8 cellular contexts compared by ENCODE assay signal in the genomic region with DNA sequence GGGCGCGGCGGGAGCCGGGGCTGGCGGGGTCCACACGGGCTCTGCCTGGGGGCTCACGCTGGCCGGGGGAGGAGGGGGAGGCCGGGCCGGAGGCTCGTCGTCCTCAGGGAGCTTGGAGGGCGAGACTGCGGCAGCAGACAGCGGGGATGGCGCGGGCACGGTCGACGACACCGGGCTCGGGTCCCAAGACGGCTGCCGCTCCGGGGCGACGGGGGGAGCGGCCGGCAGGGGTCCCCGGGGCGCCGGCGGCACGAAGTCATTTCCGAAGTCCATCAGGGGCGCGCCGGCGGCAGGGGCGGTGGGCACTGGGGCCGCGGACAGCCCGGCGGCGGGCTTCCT. TPM values are rescaled to one million over a fixed set of nuclear protein-coding genes. Genes with fewer than 3 reads are reported as not detected.
DNase-seq lines count a peak whose midpoint lies in the region; ATAC-seq and TF ChIP-seq lines count a peak whose summit lies in the region.

No MANE protein-coding gene starts in this region.

- H3K4me3 Mint-ChIP-seq in T-helper 1 cell treated with Interleukin-12 subunit alpha and Interleukin-12 subunit beta and Interleukin-4 antibody, amounts not matched to agents 30 μg/mL and 1 μg/mL, for 36 hours: peak overlapping the region; percentile 99
- H3K4me3 Mint-ChIP-seq in endodermal cell: peak overlapping the region; percentile 99

- peaks cover 5% of the 10 kb centered on the region for H3K36me3 Mint-ChIP-seq in T-helper 1 cell treated with Interleukin-12 subunit alpha and Interleukin-12 subunit beta and Interleukin-4 antibody, amounts not matched to agents 30 μg/mL and 1 μg/mL, for 36 hours (ENCODE audit: low read depth)
- peaks cover 3% of the 10 kb centered on the region for H3K36me3 Mint-ChIP-seq in endodermal cell (ENCODE audit: low read depth)

- H3K27ac Mint-ChIP-seq in T-helper 1 cell treated with Interleukin-12 subunit alpha and Interleukin-12 subunit beta and Interleukin-4 antibody, amounts not matched to agents 30 μg/mL and 1 μg/mL, for 36 hours: peak overlapping the region; percentile 98
- H3K27ac Mint-ChIP-seq in endodermal cell: peak overlapping the region; percentile 95

- H3K27me3 Mint-ChIP-seq in T-helper 1 cell treated with Interleukin-12 subunit alpha and Interleukin-12 subunit beta and Interleukin-4 antibody, amounts not matched to agents 30 μg/mL and 1 μg/mL, for 36 hours (ENCODE audit: low read depth): no peaks in the 10 kb centered on the region
- no peaks in the 10 kb centered on the region for H3K27me3 Mint-ChIP-seq in endodermal cell (ENCODE audit: insufficient read depth)

- H3K4me1 Mint-ChIP-seq in T-helper 1 cell treated with Interleukin-12 subunit alpha and Interleukin-12 subunit beta and Interleukin-4 antibody, amounts not matched to agents 30 μg/mL and 1 μg/mL, for 36 hours (ENCODE audit: low read depth): peaks cover 52% of the 10 kb centered on the region
- H3K4me1 Mint-ChIP-seq in endodermal cell: peaks cover 29% of the 10 kb centered on the region

- no peak for DNase-seq in T-helper 1 cell
- DNase-seq in NT2/D1 (ENCODE audit: low read depth, low spot score): no peak
- no peak for DNase-seq in endodermal cell
- DNase-seq in superior temporal gyrus (ENCODE audit: extremely low spot score): no peak
- DNase-seq in DMS153 (lab: John Stamatoyannopoulos, UW): no peak

- H3K4me1 ChIP-seq in NT2/D1 (ENCODE audit: insufficient read depth, insufficient read length): no peaks in the 10 kb centered on the region
- peaks cover 4% of the 10 kb centered on the region for H3K4me1 ChIP-seq in endodermal cell (ENCODE audit: control insufficient read depth, insufficient read depth, low read length)
- H3K4me1 ChIP-seq in neutrophil (ENCODE audit: control insufficient read depth in 1 of 2, insufficient read depth in 1 of 2, low read depth in 1 of 2, low read length in 1 of 2): peaks cover 59 to 64% of the 10 kb centered on the region in 2 experiments

- peak overlapping the region; percentile 98 for H3K27ac ChIP-seq in endodermal cell (ENCODE audit: low read depth, low read length)
- peak overlapping the region; percentile 97 for H3K27ac ChIP-seq in neutrophil

- H3K9ac ChIP-seq in NT2/D1 (ENCODE audit: insufficient read length, low read depth): peak overlapping the region; percentile 96
- peak overlapping the region; percentile 93 for H3K9ac ChIP-seq in endodermal cell (ENCODE audit: extremely low read depth, low read length, poor library complexity, severe bottlenecking)

- peak overlapping the region; percentile 78 for H3K4me3 ChIP-seq in NT2/D1 (ENCODE audit: insufficient read length, low read depth)
- H3K4me3 ChIP-seq in endodermal cell (ENCODE audit: low read length): peak overlapping the region; percentile 99
- H3K4me3 ChIP-seq in neutrophil (ENCODE audit: low read depth in 1 of 2, low read length in 1 of 2): peak overlapping the region; percentile 93 to 100

- H3K36me3 ChIP-seq in NT2/D1 (ENCODE audit: insufficient read depth, insufficient read length, low read length) (peaks cover 19% of the 10 kb centered on the region), endodermal cell (ENCODE audit: control insufficient read depth, insufficient read depth, low read length) (peaks cover 8% of the 10 kb centered on the region), neutrophil (no peaks in the 10 kb centered on the region)

- no peak for ATAC-seq in HG03139 (IDR thresholded peaks at IDR 0.05; ENCODE audit: unreplicated experiment)

- H3K9me3 Mint-ChIP-seq in T-helper 1 cell treated with Interleukin-12 subunit alpha and Interleukin-12 subunit beta and Interleukin-4 antibody, amounts not matched to agents 30 μg/mL and 1 μg/mL, for 36 hours: no peaks in the 10 kb centered on the region
- H3K9me3 Mint-ChIP-seq in endodermal cell: no peaks in the 10 kb centered on the region

- H3K27me3 ChIP-seq in NT2/D1 (ENCODE audit: insufficient read depth, insufficient read length) (no peaks in the 10 kb centered on the region), endodermal cell (ENCODE audit: control insufficient read depth, insufficient read depth, low read length, poor library complexity, severe bottlenecking) (no peaks in the 10 kb centered on the region), neutrophil (no peaks in the 10 kb centered on the region)

- TF ChIP-seq CTCF in endodermal cell (conservative IDR thresholded peaks at IDR 0.05): no peak
- TF ChIP-seq CTCF in neutrophil (IDR thresholded peaks at IDR 0.05): no peak

- H3K9me3 ChIP-seq in NT2/D1 (ENCODE audit: insufficient read depth, low read length) (no peaks in the 10 kb centered on the region), endodermal cell (ENCODE audit: control insufficient read depth, low read length) (no peaks in the 10 kb centered on the region), neutrophil (no peaks in the 10 kb centered on the region)

- WGBS in endodermal cell (ENCODE audit: insufficient coverage in 1 of 2, insufficient read length in 1 of 2), 2 experiments: 0% methylated on average over 10 to 45 of the region's 45 CpGs

RNA-seq across cellular contexts. Expression of gene RTN4, which starts 0.5 kb away (rescaled TPM):
- 100 to 1,000 TPM; 180 to 225 TPM for total RNA-seq in endodermal cell
- polyA plus RNA-seq in endodermal cell (2013, experiment 1 of 2): 248 TPM
- 241 TPM for polyA plus RNA-seq in endodermal cell (2013, experiment 2 of 2)
